In the genomic region with DNA sequence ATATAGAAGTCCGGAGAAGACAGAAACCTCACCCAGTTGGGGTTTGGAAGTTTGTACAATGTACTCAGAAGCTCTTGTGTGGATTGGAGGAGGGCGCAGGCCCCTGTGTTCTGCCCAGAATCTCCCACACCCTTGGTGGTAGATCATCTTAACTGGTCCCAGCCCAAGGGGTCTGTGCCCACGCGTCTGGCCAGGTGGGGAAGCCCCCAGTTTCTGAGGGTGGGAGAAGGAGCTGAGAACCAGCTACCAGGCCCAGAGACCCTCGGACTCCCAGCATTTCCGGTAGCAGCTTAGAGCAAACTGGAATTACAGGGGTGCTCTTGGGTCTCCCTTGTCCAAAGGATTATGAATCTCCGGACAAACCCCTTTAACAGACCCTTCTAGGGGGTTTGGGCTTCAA, we compare ENCODE assay signal across 8 cellular contexts. TPM values are rescaled to one million over a fixed set of nuclear protein-coding genes. Genes with fewer than 3 reads are reported as not detected.
A peak's percentile ranks its signal among the peaks of the same experiment; 100 is the strongest.
DNase-seq lines count a peak whose midpoint lies in the region; ATAC-seq, FAIRE-seq and TF ChIP-seq lines count a peak whose summit lies in the region.

No MANE protein-coding gene starts in this region.

- H3K27ac Mint-ChIP-seq in MCF 10A (ENCODE audit: low read depth, unreplicated experiment) (no peak overlapping the region), naive B cell (peak overlapping the region in 3 of 6 donors; percentile 53 to 91 (median 89))

- TF ChIP-seq CTCF in MCF 10A (IDR thresholded peaks at IDR 0.05; ENCODE audit: unreplicated experiment) (no peak), mammary epithelial cell (conservative IDR thresholded peaks at IDR 0.05 in 1 of 2, IDR thresholded peaks at IDR 0.05 in 1 of 2; ENCODE audit: extremely low read depth in 1 of 2, insufficient read depth in 1 of 2, low read depth in 1 of 2, low read length in 2 of 2) (no peak), breast epithelium (IDR thresholded peaks at IDR 0.05) (no peak), uterus (IDR thresholded peaks at IDR 0.05) (no peak), D721Med (IDR thresholded peaks at IDR 0.05; ENCODE audit: insufficient read depth, missing control alignments) (no peak)

- dilution Hi-C loops in mammary epithelial cell (cut with HindIII; ENCODE audit: low sequenced_read_pairs), result no loop called here

- H3K4me3 Mint-ChIP-seq in MCF 10A (ENCODE audit: unreplicated experiment), result peak overlapping the region; percentile 82
- H3K4me3 Mint-ChIP-seq in naive B cell, result peak overlapping the region in 7 of 8 donors; percentile 22 to 96 (median 93)

- peaks cover 27% of the 10 kb centered on the region for H3K79me2 ChIP-seq in mammary epithelial cell (ENCODE audit: insufficient read depth, low read length)

- 88% methylated on average over 5 of the region's 7 CpGs for WGBS in mammary epithelial cell (ENCODE audit: low coverage, missing lambda C conversion rate)

- no peak overlapping the region for H3K4me3 ChIP-seq in mammary epithelial cell (replicated peaks in 1 of 3; ENCODE audit: insufficient read depth in 1 of 3, low read depth in 2 of 3, low read length in 3 of 3)
- H3K4me3 ChIP-seq in breast epithelium, result peak overlapping the region in 1 of 3 donors; percentile 90
- H3K4me3 ChIP-seq in uterus, result no peak overlapping the region

- no peaks in the 10 kb centered on the region for H3K36me3 Mint-ChIP-seq in MCF 10A (ENCODE audit: insufficient read depth, unreplicated experiment)
- no peaks in the 10 kb centered on the region for H3K36me3 Mint-ChIP-seq in naive B cell

- H3K9me3 ChIP-seq in mammary epithelial cell (replicated peaks; ENCODE audit: insufficient read depth, low read length) (no peaks in the 10 kb centered on the region), breast epithelium (no peaks in the 10 kb centered on the region), uterus (no peaks in the 10 kb centered on the region)

- H3K9ac ChIP-seq in mammary epithelial cell (ENCODE audit: insufficient read depth, low read length), result no peak overlapping the region

- no peaks in the 10 kb centered on the region for H3K27me3 Mint-ChIP-seq in MCF 10A (ENCODE audit: insufficient read depth, unreplicated experiment)
- no peaks in the 10 kb centered on the region for H3K27me3 Mint-ChIP-seq in naive B cell

- in situ Hi-C loops in mammary epithelial cell (cut with MboI; ENCODE audit: low sequenced_read_pairs in 2 of 2), result no loop called here

- CTCF ChIA-PET in MCF 10A (lab: Yijun Ruan, JAX) (interaction anchor here (0.5 to 4.2 kb wide), 16 partner anchors 9 to 370 kb away, joined by 3 to 36 read pairs (median 4); a partner anchor contains a TSS), mammary epithelial cell (lab: Charles Lee; ENCODE audit: low non-redundant PET) (interaction anchor here (0.8 kb wide), 1 partner anchor 92 kb away, joined by 3 read pairs; no protein-coding TSS in a partner anchor)

- H3K36me3 ChIP-seq in mammary epithelial cell (ENCODE audit: insufficient read depth, low read length), result no peaks in the 10 kb centered on the region
- H3K36me3 ChIP-seq in breast epithelium, result no peaks in the 10 kb centered on the region
- H3K36me3 ChIP-seq in uterus, result no peaks in the 10 kb centered on the region

- no peak for TF ChIP-seq POLR2A in breast epithelium (IDR thresholded peaks at IDR 0.05)
- no peak for TF ChIP-seq POLR2A in uterus (IDR thresholded peaks at IDR 0.05)

- H3K27me3 ChIP-seq in mammary epithelial cell (ENCODE audit: insufficient read depth, low read length), result no peaks in the 10 kb centered on the region
- H3K27me3 ChIP-seq in breast epithelium, result no peaks in the 10 kb centered on the region
- H3K27me3 ChIP-seq in uterus, result no peaks in the 10 kb centered on the region

- H3K27ac ChIP-seq in mammary epithelial cell (ENCODE audit: insufficient read depth, low read depth, low read length) (no peak overlapping the region), breast epithelium (peak overlapping the region; percentile 88 to 94), uterus (peak overlapping the region; percentile 93 to 94)

- no peak for FAIRE-seq in D721Med (lab: Jason Lieb, UNC)

- intact Hi-C loops in MCF 10A (cut with micrococcal nuclease) (no loop called here), mammary epithelial cell (cut with micrococcal nuclease) (loop anchor here (1.0 to 5.0 kb wide), 2 partner anchors 9 to 125 kb away; no protein-coding TSS in a partner anchor), breast epithelium (cut with DNase I; ENCODE audit: low total_unique reads) (loop anchor here (2.0 kb wide), 1 partner anchor 66 kb away; no protein-coding TSS in a partner anchor), uterus (cut with DNase I; ENCODE audit: low total_unique reads) (no loop called here)

- POLR2A ChIA-PET in MCF 10A (lab: Yijun Ruan, JAX), result interaction anchor here (1.5 to 5.7 kb wide), 8 partner anchors 9 to 125 kb away, joined by 4 to 35 read pairs (median 12); a partner anchor contains a TSS

- H3K4me1 ChIP-seq in mammary epithelial cell (ENCODE audit: insufficient read depth, low read length) (peaks cover 57% of the 10 kb centered on the region), breast epithelium (peaks cover 7 to 33% of the 10 kb centered on the region in 2 donors), uterus (peaks cover 2 to 6% of the 10 kb centered on the region in 2 donors)

- BruUV-seq in MCF 10A (replicated peaks; lab: Mats Ljungman, UMichigan), result no TSS peak
- BruUV-seq in mammary epithelial cell (replicated peaks; lab: Mats Ljungman, UMichigan), result no TSS peak

- H3K4me2 ChIP-seq in mammary epithelial cell (ENCODE audit: insufficient read depth, low read depth, low read length), result no peak overlapping the region

- no peak overlapping the region for H2AFZ ChIP-seq in mammary epithelial cell (ENCODE audit: low read depth, low read length)

- no peaks in the 10 kb centered on the region for H4K20me1 ChIP-seq in mammary epithelial cell (ENCODE audit: insufficient read depth, low read length)

- H3K4me1 Mint-ChIP-seq in MCF 10A (ENCODE audit: insufficient read depth, unreplicated experiment) (peaks cover 13% of the 10 kb centered on the region), naive B cell (peaks cover 13 to 26% (median 20%) of the 10 kb centered on the region in 3 donors)

- DNase-seq in MCF 10A (ENCODE audit: unreplicated experiment), result no peak
- DNase-seq in mammary epithelial cell, result no peak
- DNase-seq in breast epithelium (ENCODE audit: low spot score in 2 of 2), result no peak
- no peak for DNase-seq in naive B cell
- DNase-seq in uterus, result no peak
- no peak for DNase-seq in SW480 (ENCODE audit: low spot score)
- no peak for DNase-seq in NCI-H2107 treated with DMSO at 0.1 percent for 48 hours (lab: John Stamatoyannopoulos, UW; ENCODE audit: unreplicated experiment)
- no peak for DNase-seq in D721Med (ENCODE audit: insufficient read length, low spot score)

- H3K9me3 Mint-ChIP-seq in MCF 10A (ENCODE audit: unreplicated experiment) (no peaks in the 10 kb centered on the region), naive B cell (peaks cover 0 to 2% (median 0%) of the 10 kb centered on the region in 7 donors)

- no peak for ATAC-seq in naive B cell (ENCODE audit: low read depth in 2 of 2)

RNA-seq across cellular contexts. Expression of a gene that starts 2.3 kb away (rescaled TPM):
- total RNA-seq in MCF 10A (2022) (33.4 and 34.8 TPM in 2 replicates), mammary epithelial cell (10 to 100 TPM; 19.5 to 46.7 TPM), breast epithelium (10 to 100 TPM; 21.8 to 24.9 (median 22.7) TPM), uterus (10 to 100 TPM in 3 of 4 donors, 1 to 10 TPM in 1; 9.2 to 65.3 (median 20.6) TPM)
- polyA plus RNA-seq in mammary epithelial cell (13.7 TPM), naive B cell (ENCODE audit: low read depth in 6 of 6) (1 to 10 TPM in 5 of 6 donors, under 1 TPM in 1; 0.55 to 3.5 (median 2.3) TPM)
- polyA minus RNA-seq in mammary epithelial cell, result 19.9 TPM

RNA-seq across cellular contexts. Expression of a gene that starts 13.1 kb away (rescaled TPM):
- total RNA-seq in MCF 10A (2022) (not detected in 2 replicates), mammary epithelial cell (not detected), breast epithelium (1 to 10 TPM in 1 of 3 donors, under 1 TPM in 2; 0.33 to 2.6 (median 0.73) TPM), uterus (100 to 1,000 TPM in 1 of 4 donors, 10 to 100 TPM in 1, under 1 TPM in 1, not detected in 1; 0.90 to 119 (median 19.6) TPM)
- polyA plus RNA-seq in mammary epithelial cell (not detected), naive B cell (ENCODE audit: low read depth in 6 of 6) (10 to 100 TPM in 1 of 6 donors, 1 to 10 TPM in 5; 2.0 to 16.6 (median 3.5) TPM)
- polyA minus RNA-seq in mammary epithelial cell, result not detected

RNA-seq across cellular contexts. Expression of a gene that starts 22.8 kb away (rescaled TPM):
- 0.09 TPM in 1 of 2 replicates, not detected in the other for total RNA-seq in MCF 10A (2022)
- under 1 TPM; 0.12 to 0.33 TPM for total RNA-seq in mammary epithelial cell
- 0.05 TPM for polyA plus RNA-seq in mammary epithelial cell
- 0.98 TPM for polyA minus RNA-seq in mammary epithelial cell
- total RNA-seq in breast epithelium, result under 1 TPM in 2 of 3 donors, not detected in 1; 0.16 to 0.98 TPM
- under 1 TPM in 2 of 6 donors, not detected in 4; 0.11 to 0.31 TPM for polyA plus RNA-seq in naive B cell (ENCODE audit: low read depth in 6 of 6)
- 10 to 100 TPM in 1 of 4 donors, 1 to 10 TPM in 2, not detected in 1; 2.3 to 11.3 (median 6.2) TPM for total RNA-seq in uterus

RNA-seq across cellular contexts. Expression of a gene that starts 48.7 kb away (rescaled TPM):
- total RNA-seq in MCF 10A (2022), result 3.4 and 4.5 TPM in 2 replicates
- 10 to 100 TPM in 1 of 2 donors, 1 to 10 TPM in 1; 9.2 to 14.2 TPM for total RNA-seq in mammary epithelial cell
- polyA plus RNA-seq in mammary epithelial cell, result 1.8 TPM
- polyA minus RNA-seq in mammary epithelial cell, result 11.4 TPM
- total RNA-seq in breast epithelium, result 10 to 100 TPM; 23.4 to 67.2 (median 44.5) TPM
- under 1 TPM in 2 of 6 donors, not detected in 4; 0.23 to 0.80 TPM for polyA plus RNA-seq in naive B cell (ENCODE audit: low read depth in 6 of 6)
- 1,000 to 10,000 TPM in 1 of 4 donors, 100 to 1,000 TPM in 2, 10 to 100 TPM in 1; 59.4 to 4,880 (median 491) TPM for total RNA-seq in uterus

RNA-seq across cellular contexts. Expression of a gene that starts 57.6 kb away (rescaled TPM):
- total RNA-seq in MCF 10A (2022), result 9.9 and 11.2 TPM in 2 replicates
- 10 to 100 TPM; 18.2 to 24.8 TPM for total RNA-seq in mammary epithelial cell
- polyA plus RNA-seq in mammary epithelial cell, result 7.7 TPM
- polyA minus RNA-seq in mammary epithelial cell, result 13.5 TPM
- 10 to 100 TPM; 28.2 to 53.4 (median 30.5) TPM for total RNA-seq in breast epithelium
- 10 to 100 TPM; 33.4 to 49.6 (median 40.3) TPM for polyA plus RNA-seq in naive B cell (ENCODE audit: low read depth in 6 of 6)
- total RNA-seq in uterus, result 10 to 100 TPM; 12.9 to 62.6 (median 32.4) TPM

Comparison
In these comparisons a context has a peak if more than half of its experiments do, and no peak if none do; other contexts are left out.
1. intact Hi-C loops: an anchor here in mammary epithelial cell (1.0 to 5.0 kb wide) and breast epithelium (2.0 kb wide); none called in MCF 10A and uterus.